ENCODE assay signal across 9 cellular contexts in genomic region chr11:119694334-119694733, GRCh38. TPM values are rescaled to one million over a fixed set of nuclear protein-coding genes. Genes with fewer than 3 reads are reported as not detected.
DNase-seq lines count a peak whose midpoint lies in the region; ATAC-seq and TF ChIP-seq lines count a peak whose summit lies in the region.
"Had no signal": no experiment of that assay in that cellular context is flagged by ENCODE, and none has a peak within 500 bp of the region (broad histone marks: within the 10 kb centered on the region; RNA-seq: fewer than 3 reads in every experiment).

No MANE protein-coding gene starts in this region.

- no peaks in the 10 kb centered on the region for H3K27me3 Mint-ChIP-seq in activated B cell treated with CpG ODN at 0.5 μM for 24 hours
- H3K27me3 Mint-ChIP-seq in natural killer cell (ENCODE audit: low read depth in 2 of 2), result peaks cover 41 to 49% of the 10 kb centered on the region in 2 donors

- H3K36me3 ChIP-seq in KMS-11 (ENCODE audit: insufficient read depth), result no peaks in the 10 kb centered on the region
- H3K36me3 ChIP-seq: heart left ventricle had no signal

- no peaks in the 10 kb centered on the region for H3K79me2 ChIP-seq in KMS-11 (ENCODE audit: insufficient read depth, low read depth)

- H3K4me2 ChIP-seq in KMS-11, result peak overlapping the region; percentile 78

- H3K9me3 Mint-ChIP-seq in activated B cell treated with CpG ODN at 0.5 μM for 24 hours, result no peaks in the 10 kb centered on the region
- no peaks in the 10 kb centered on the region for H3K9me3 Mint-ChIP-seq in natural killer cell

- intact Hi-C loops in activated B cell treated with CpG ODN at 0.5 μM for 24 hours (cut with micrococcal nuclease), result no loop called here
- intact Hi-C loops in natural killer cell (cut with micrococcal nuclease), result no loop called here
- intact Hi-C loops in posterior cingulate gyrus (cut with DNase I), result no loop called here
- intact Hi-C loops in right cardiac atrium (cut with DNase I), result no loop called here

- peaks cover 62% of the 10 kb centered on the region for H3K4me1 ChIP-seq in KMS-11 (ENCODE audit: low read depth, poor library complexity, severe bottlenecking)
- peaks cover 3% of the 10 kb centered on the region for H3K4me1 ChIP-seq in right cardiac atrium (ENCODE audit: control insufficient read depth, insufficient read depth, low read length)

- H4K20me1 ChIP-seq in KMS-11 (ENCODE audit: insufficient read depth), result no peaks in the 10 kb centered on the region

- H3K27ac Mint-ChIP-seq in activated B cell treated with CpG ODN at 0.5 μM for 24 hours (peak overlapping the region; percentile 21), natural killer cell (peak overlapping the region in 1 of 2 donors; percentile 88)

- H3K4me1 Mint-ChIP-seq in activated B cell treated with CpG ODN at 0.5 μM for 24 hours (peaks cover 14% of the 10 kb centered on the region), natural killer cell (peaks cover 58 to 74% of the 10 kb centered on the region in 2 donors)

- 76% methylated on average over 3 of the region's 3 CpGs for WGBS in right cardiac atrium

- H3K27ac ChIP-seq in KMS-11 (peak overlapping the region; percentile 61), right cardiac atrium (ENCODE audit: low read length) (no peak overlapping the region)
- H3K27ac ChIP-seq: heart left ventricle had no signal

- no peaks in the 10 kb centered on the region for H3K27me3 ChIP-seq in KMS-11 (ENCODE audit: insufficient read depth, low read depth)
- H3K27me3 ChIP-seq in right cardiac atrium (ENCODE audit: control insufficient read depth, insufficient read depth), result no peaks in the 10 kb centered on the region
- H3K27me3 ChIP-seq: heart left ventricle had no signal

- DNase-seq in activated B cell treated with CpG ODN at 0.5 μM for 24 hours, result no peak
- DNase-seq in natural killer cell, result no peak
- DNase-seq in NCI-H345 treated with DMSO at 0.1 percent for 48 hours (lab: John Stamatoyannopoulos, UW; ENCODE audit: unreplicated experiment), result no peak
- no peak for DNase-seq in posterior cingulate gyrus
- DNase-seq in activated CD4-positive, alpha-beta T cell treated with anti-CD3 and anti-CD28 coated beads for 1 hour, result no peak
- DNase-seq in right cardiac atrium, result no peak
- DNase-seq: heart left ventricle had no signal

- H3K4me3 ChIP-seq in KMS-11 (IDR thresholded peaks at IDR 0.05; ENCODE audit: insufficient read depth, low read depth, low read length), result no peak overlapping the region
- no peak overlapping the region for H3K4me3 ChIP-seq in right cardiac atrium (ENCODE audit: low read length)
- H3K4me3 ChIP-seq: heart left ventricle had no signal

- POLR2A ChIA-PET in activated B cell treated with CpG ODN at 0.5 μM for 24 hours (lab: Charles Lee), result interaction anchor here (2.1 kb wide), 1 partner anchor 20 kb away, joined by 19 read pairs; no protein-coding TSS in a partner anchor

- ATAC-seq in activated B cell treated with CpG ODN at 0.5 μM for 24 hours (ENCODE audit: low read depth) (no peak), natural killer cell (peak in 2 of 3 donors; percentile 26 to 35), right cardiac atrium (no peak)
- ATAC-seq: heart left ventricle had no signal

- no peaks in the 10 kb centered on the region for H3K9me3 ChIP-seq in right cardiac atrium (ENCODE audit: control insufficient read depth, low read length)
- H3K9me3 ChIP-seq: heart left ventricle had no signal

- no peaks in the 10 kb centered on the region for H3K36me3 Mint-ChIP-seq in activated B cell treated with CpG ODN at 0.5 μM for 24 hours (ENCODE audit: low read depth)
- H3K36me3 Mint-ChIP-seq in natural killer cell, result no peaks in the 10 kb centered on the region

- H3K4me3 Mint-ChIP-seq in activated B cell treated with CpG ODN at 0.5 μM for 24 hours, result no peak overlapping the region
- H3K4me3 Mint-ChIP-seq in natural killer cell, result peak overlapping the region; percentile 19

- CTCF ChIA-PET in activated B cell treated with CpG ODN at 0.5 μM for 24 hours (lab: Charles Lee), result interaction anchor here (1.6 to 1.8 kb wide), 3 partner anchors 21 to 51 kb away, joined by 3 to 5 read pairs (median 5); partner anchors contain the start of gene NECTIN1

- H2AFZ ChIP-seq in KMS-11 (ENCODE audit: low read depth), result no peak overlapping the region

- peak overlapping the region; percentile 18; the same call in 1 of the 2 replicates for H3K9ac ChIP-seq in KMS-11

- peak; percentile 23 for TF ChIP-seq CTCF in GM12873 (IDR thresholded peaks at IDR 0.05; ENCODE audit: insufficient read depth, low read depth, low read length, missing control alignments)
- no peak for TF ChIP-seq CTCF in KMS-11 (conservative IDR thresholded peaks at IDR 0.05; ENCODE audit: low read depth, low read length)
- TF ChIP-seq CTCF in activated B cell treated with CpG ODN at 0.5 μM for 24 hours (IDR thresholded peaks at IDR 0.05), result no peak
- no peak for TF ChIP-seq CTCF in natural killer cell (IDR thresholded peaks at IDR 0.05)

RNA-seq across cellular contexts. Expression of gene NECTIN1, which starts 34.7 kb away (rescaled TPM):
- total RNA-seq in activated B cell treated with CpG ODN at 0.5 μM for 24 hours (36.4 and 36.7 TPM in 2 replicates), natural killer cell (10 to 100 TPM in 1 of 3 donors, 1 to 10 TPM in 2; 5.8 to 18.8 (median 7.8) TPM), right cardiac atrium (10 to 100 TPM in 2 of 4 donors, 1 to 10 TPM in 2; 5.2 to 14.5 (median 10.8) TPM)
- 6.3 TPM for polyA plus RNA-seq in right cardiac atrium

Comparison
In these comparisons a context has a peak if more than half of its experiments do, and no peak if none do; other contexts are left out.
1. ATAC-seq: peak in natural killer cell (2 of 3); none in activated B cell treated with CpG ODN at 0.5 μM for 24 hours (single experiment) and right cardiac atrium (0 of 2).